ENCODE assay signal across 13 cellular contexts in genomic region chr4:169345207-169345788, GRCh38.
A peak's percentile ranks its signal among the peaks of the same experiment; 100 is the strongest.
DNase-seq lines count a peak whose midpoint lies in the region; ATAC-seq and TF ChIP-seq lines count a peak whose summit lies in the region.
"Had no signal": no experiment of that assay in that cellular context is flagged by ENCODE, and none has a peak within 500 bp of the region (broad histone marks: within the 10 kb centered on the region; RNA-seq: fewer than 3 reads in every experiment).

No MANE protein-coding gene starts in this region.

- H3K4me1 ChIP-seq in IMR-90 (ENCODE audit: control insufficient read depth, insufficient read depth, low read length) (peaks cover 19% of the 10 kb centered on the region), right lobe of liver (no peaks in the 10 kb centered on the region)
- H3K4me1 ChIP-seq: suprapubic skin had no signal

- H3K18ac ChIP-seq in IMR-90 (ENCODE audit: low read depth, low read length), result 0 out of 2 replicates have a peak overlapping the region, but pooled peaks have one; percentile 7

- H3K36me3 ChIP-seq in IMR-90 (ENCODE audit: control insufficient read depth, insufficient read depth, low read length) (no peaks in the 10 kb centered on the region), right lobe of liver (no peaks in the 10 kb centered on the region)
- H3K36me3 ChIP-seq: suprapubic skin had no signal

- H2BK20ac ChIP-seq in IMR-90 (ENCODE audit: low read depth, low read length), result peak overlapping the region; percentile 18; the same call in 1 of the 2 replicates

- CTCF ChIA-PET in IMR-90 (lab: Yijun Ruan, JAX), result no interaction called here

- POLR2A ChIA-PET in IMR-90 (lab: Charles Lee; ENCODE audit: unreplicated experiment), result interaction anchor here (0.5 kb wide), 1 partner anchor 12 kb away, joined by 3 read pairs; no protein-coding TSS in a partner anchor

- H2BK120ac ChIP-seq in IMR-90 (ENCODE audit: low read depth, low read length), result peak overlapping the region; percentile 42; the same call in 1 of the 2 replicates

- no peak overlapping the region for H3K4me3 ChIP-seq in IMR-90 (ENCODE audit: insufficient read depth, low read depth, low read length)
- H3K4me3 ChIP-seq in cardiac fibroblast (replicated peaks in 1 of 2; ENCODE audit: low read depth in 2 of 2, low read length in 2 of 2), result no peak overlapping the region
- H3K4me3 ChIP-seq in right lobe of liver, result no peak overlapping the region
- H3K4me3 ChIP-seq: suprapubic skin had no signal

- intact Hi-C loops in IMR-90 (cut with micrococcal nuclease) (no loop called here), right lobe of liver (cut with DNase I) (no loop called here)

- H3K14ac ChIP-seq in IMR-90 (replicated peaks; ENCODE audit: low read depth, low read length), result peak overlapping the region; percentile 17

- H2AK9ac ChIP-seq in IMR-90 (replicated peaks; ENCODE audit: low read depth, low read length, poor library complexity), result peak overlapping the region; percentile 34

- ATAC-seq in IMR-90 (ENCODE audit: low read depth), result peak; percentile 21; the same call in 1 of the 2 replicates
- ATAC-seq in HG02840 (IDR thresholded peaks at IDR 0.05; ENCODE audit: low FRiP score, unreplicated experiment), result no peak
- ATAC-seq in right lobe of liver, result no peak
- no peak for ATAC-seq in GM18858 (IDR thresholded peaks at IDR 0.05; ENCODE audit: unreplicated experiment)
- ATAC-seq: naive thymus-derived CD8-positive, alpha-beta T cell had no signal

- in situ Hi-C loops in IMR-90 (cut with MboI; ENCODE audit: low sequenced_read_pairs), result no loop called here

- no peak overlapping the region for H4K5ac ChIP-seq in IMR-90 (ENCODE audit: low read depth, low read length)

- no TSS peak for BruUV-seq in IMR-90 (replicated peaks; lab: Mats Ljungman, UMichigan)

- no peak for TF ChIP-seq POLR2A in IMR-90 (IDR thresholded peaks at IDR 0.05; ENCODE audit: low read depth, low read length)
- no peak for TF ChIP-seq POLR2A in right lobe of liver (IDR thresholded peaks at IDR 0.05)

- H2AFZ ChIP-seq in IMR-90 (replicated peaks; ENCODE audit: low read length, poor library complexity), result peak overlapping the region; percentile 26

- H4K20me1 ChIP-seq in IMR-90 (ENCODE audit: insufficient read depth, low read length), result no peaks in the 10 kb centered on the region

- H3K27ac ChIP-seq in IMR-90 (ENCODE audit: insufficient read depth, low read length) (no peak overlapping the region), right lobe of liver (no peak overlapping the region)
- H3K27ac ChIP-seq: suprapubic skin had no signal

- H3K79me1 ChIP-seq in IMR-90 (ENCODE audit: low read depth in 1 of 2, low read length in 2 of 2), result no peaks in the 10 kb centered on the region; a peak in 1 of 4 replicates

- no peak overlapping the region for H3K9ac ChIP-seq in IMR-90 (ENCODE audit: low read depth, low read length)

- H4K91ac ChIP-seq in IMR-90 (ENCODE audit: insufficient read depth, low read depth, low read length), result no peak overlapping the region

- H4K8ac ChIP-seq in IMR-90 (ENCODE audit: low read depth in 2 of 2, low read length in 2 of 2), result no peak overlapping the region

- dilution Hi-C loops in IMR-90 (cut with HindIII; ENCODE audit: low sequenced_read_pairs, unreplicated experiment), result no loop called here

- DNase-seq in AG20443 (ENCODE audit: low spot score), result peak; percentile 81
- DNase-seq in IMR-90, result peak; percentile 86
- DNase-seq in cardiac fibroblast (ENCODE audit: low read depth in 2 of 2), result peak; percentile 65 to 67
- peak; percentile 90 for DNase-seq in kidney tubule cell (ENCODE audit: low spot score)
- no peak for DNase-seq in right lobe of liver
- DNase-seq in iPS-NIHi11 (ENCODE audit: low spot score), result no peak
- DNase-seq: activated CD4-positive, alpha-beta T cell treated with anti-CD3 and anti-CD28 coated beads for 4 hours; activated naive CD8-positive, alpha-beta T cell treated with anti-CD3 and anti-CD28 coated beads, Interleukin-2, amount 10 ng/mL, durations not matched to agents 7 days and 5 days; CD8-positive, alpha-beta memory T cell; naive thymus-derived CD8-positive, alpha-beta T cell had no signal

- H2AK5ac ChIP-seq in IMR-90 (ENCODE audit: low read depth, low read length), result peak overlapping the region; percentile 69; the same call in 1 of the 2 replicates

- H2BK15ac ChIP-seq in IMR-90 (ENCODE audit: low read depth, low read length), result 0 out of 3 replicates have a peak overlapping the region, but pooled peaks have one; percentile 20

- no peak for TF ChIP-seq CTCF in IMR-90 (conservative IDR thresholded peaks at IDR 0.05; ENCODE audit: low read depth, low read length)
- no peak for TF ChIP-seq CTCF in cardiac fibroblast (IDR thresholded peaks at IDR 0.05; ENCODE audit: low read depth, low read length)
- no peak for TF ChIP-seq CTCF in right lobe of liver (IDR thresholded peaks at IDR 0.05)

- no peak overlapping the region for H3K56ac ChIP-seq in IMR-90 (ENCODE audit: extremely low read depth, insufficient read depth, low read length)

- H2BK5ac ChIP-seq in IMR-90 (ENCODE audit: low read depth, low read length, poor library complexity, severe bottlenecking), result peak overlapping the region; percentile 20

- 0 out of 2 replicates have a peak overlapping the region, but pooled peaks have one; percentile 21 for H3K4ac ChIP-seq in IMR-90 (ENCODE audit: low read depth, low read length)

- H3K27me3 ChIP-seq in IMR-90 (ENCODE audit: control insufficient read depth, insufficient read depth, low read length) (no peaks in the 10 kb centered on the region), right lobe of liver (no peaks in the 10 kb centered on the region)
- H3K27me3 ChIP-seq: suprapubic skin had no signal

- H3K23ac ChIP-seq in IMR-90 (ENCODE audit: low read depth, low read length), result no peak overlapping the region

- H3K4me2 ChIP-seq in IMR-90 (ENCODE audit: low read depth, low read length), result no peak overlapping the region

- no peak for TF ChIP-seq RAD21 in IMR-90 (IDR thresholded peaks at IDR 0.05; ENCODE audit: low read length)

- peaks cover 17% of the 10 kb centered on the region for H3K9me1 ChIP-seq in IMR-90 (ENCODE audit: insufficient read depth, low read length)

- WGBS in IMR-90 (ENCODE audit: extremely low coverage in 2 of 2, insufficient read length in 1 of 2), 2 experiments, result no CpG with 5 or more reads among the region's 4 CpGs
- 41% methylated on average over 3 of the region's 4 CpGs for WGBS in right lobe of liver (ENCODE audit: insufficient coverage, low coverage, low lambda C conversion rate, missing lambda C conversion rate)

- H3K9me3 ChIP-seq in IMR-90 (ENCODE audit: control insufficient read depth, insufficient read depth, low read length) (no peaks in the 10 kb centered on the region), right lobe of liver (no peaks in the 10 kb centered on the region)
- H3K9me3 ChIP-seq: suprapubic skin had no signal

TF ChIP-seq in IMR-90, 13 proteins besides CTCF, POLR2A, EP300 and RAD21:
- TF ChIP-seq RFX5 (IDR thresholded peaks at IDR 0.05; ENCODE audit: low read depth, low read length) (no peak), RCOR1 (IDR thresholded peaks at IDR 0.05; ENCODE audit: insufficient replicate concordance, low read length) (no peak), FOS (IDR thresholded peaks at IDR 0.05; ENCODE audit: low read depth, low read length) (peak; percentile 60), USF2 (IDR thresholded peaks at IDR 0.05; ENCODE audit: low read depth, low read length) (no peak), ELK1 (IDR thresholded peaks at IDR 0.05; ENCODE audit: borderline replicate concordance, low read depth, low read length) (no peak), BHLHE40 (IDR thresholded peaks at IDR 0.05; ENCODE audit: low read depth, low read length) (0 out of 2 replicates have a peak, but pooled peaks have one; percentile 12), CEBPB (IDR thresholded peaks at IDR 0.05; ENCODE audit: low read depth, low read length) (peak; percentile 52; the same call in 1 of the 2 replicates), CHD1 (IDR thresholded peaks at IDR 0.05; ENCODE audit: low read depth, low read length) (no peak), MAFK (IDR thresholded peaks at IDR 0.05; ENCODE audit: low read depth, low read length) (peak; percentile 24; the same call in 1 of the 2 replicates), SMC3 (IDR thresholded peaks at IDR 0.05; ENCODE audit: low read depth, low read length) (no peak)
TF ChIP-seq in IMR-90: peak in this region for 4.

Comparison
In these comparisons a context has a peak if more than half of its experiments do, and no peak if none do; other contexts are left out.
1. DNase-seq: peak in AG20443 (single experiment), IMR-90 (single experiment), cardiac fibroblast (2 of 2) and kidney tubule cell (single experiment); none in right lobe of liver (0 of 3) and iPS-NIHi11 (single experiment).